Comparison of ENCODE assay signal across 20 cellular contexts in the genomic region with DNA sequence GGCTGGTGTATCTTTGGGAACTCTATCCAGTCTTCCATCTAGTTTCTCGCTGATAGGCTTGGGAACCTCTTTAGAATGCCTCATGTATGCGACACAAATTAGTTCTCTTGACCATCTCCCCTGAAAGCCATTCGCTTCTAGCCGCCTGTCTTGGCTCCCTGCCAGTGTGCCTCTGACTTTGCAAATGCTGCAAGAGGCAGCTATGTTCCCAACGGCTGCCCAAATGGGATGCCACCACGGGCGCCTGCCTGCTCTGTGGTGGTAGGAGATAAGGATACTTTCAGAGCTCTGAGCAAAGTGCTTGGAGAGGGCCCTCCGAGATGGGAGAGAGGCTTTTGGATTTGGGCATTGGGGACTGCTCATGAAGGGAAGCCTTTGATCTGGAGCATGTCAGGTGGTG.
A peak's percentile ranks its signal among the peaks of the same experiment; 100 is the strongest.
DNase-seq lines count a peak whose midpoint lies in the region; ATAC-seq and TF ChIP-seq lines count a peak whose summit lies in the region.
"Had no signal": no experiment of that assay in that cellular context is flagged by ENCODE, and none has a peak within 500 bp of the region (broad histone marks: within the 10 kb centered on the region; RNA-seq: fewer than 3 reads in every experiment).

No MANE protein-coding gene starts in this region.

- DNase-seq in NCI-H146 (lab: John Stamatoyannopoulos, UW) (peak; percentile 44), NCI-H146 treated with DMSO at 0.1 percent for 48 hours (lab: John Stamatoyannopoulos, UW; ENCODE audit: unreplicated experiment) (no peak), RPMI8226 (peak; percentile 38), left ventricle myocardium inferior (peak; percentile 76), tibial artery (peak in 1 of 2 donors; percentile 86), colonic mucosa (no peak)
- no peak for DNase-seq in activated T-cell treated with anti-CD3 and anti-CD28 coated beads, Interleukin-2, amount 50 U/mL, for 1 hour
- DNase-seq: activated CD4-positive, alpha-beta memory T cell treated with anti-CD3 and anti-CD28 coated beads, Interleukin-2, amount 10 ng/mL, durations not matched to agents 7 days and 5 days; activated naive CD8-positive, alpha-beta T cell treated with anti-CD3 and anti-CD28 coated beads, Interleukin-2, amount 10 ng/mL, durations not matched to agents 7 days and 5 days; CD4-positive, CD25-positive, alpha-beta regulatory T cell; effector memory CD8-positive, alpha-beta T cell; MV-4-11; NCI-H226; PC-3; upper lobe of left lung; WERI-Rb-1 had no signal

- no peak overlapping the region for H3K4me3 ChIP-seq in left ventricle myocardium inferior
- H3K4me3 ChIP-seq in tibial artery = no peak overlapping the region
- H3K4me3 ChIP-seq in colonic mucosa = no peak overlapping the region
- H3K4me3 ChIP-seq: breast epithelium, ovary, upper lobe of left lung had no signal

- intact Hi-C loops in left ventricle myocardium inferior (cut with micrococcal nuclease) = no loop called here
- intact Hi-C loops in tibial artery (cut with DNase I; ENCODE audit: low total_unique reads) = no loop called here
- intact Hi-C loops in colonic mucosa (cut with DNase I) = no loop called here

- no peak for ATAC-seq in GM18502 (IDR thresholded peaks at IDR 0.05; ENCODE audit: poor library complexity, unreplicated experiment)
- ATAC-seq: effector memory CD8-positive, alpha-beta T cell; PC-3; stimulated activated memory B cell treated with anti-CD40 and anti-IgM and Interleukin-4, amounts not matched to agents 10 μg/mL and 1 μg/mL and 100 μg/mL, for 72 hours had no signal

- H3K9me3 ChIP-seq in left ventricle myocardium inferior (replicated peaks) (peaks cover 9% of the 10 kb centered on the region), tibial artery (no peaks in the 10 kb centered on the region), colonic mucosa (no peaks in the 10 kb centered on the region)
- H3K9me3 ChIP-seq: breast epithelium, ovary, upper lobe of left lung had no signal

- H3K27me3 ChIP-seq in left ventricle myocardium inferior (ENCODE audit: low read depth) = no peaks in the 10 kb centered on the region
- H3K27me3 ChIP-seq in tibial artery = no peaks in the 10 kb centered on the region
- H3K27me3 ChIP-seq in colonic mucosa = no peaks in the 10 kb centered on the region
- H3K27me3 ChIP-seq: breast epithelium, ovary, upper lobe of left lung had no signal

- TF ChIP-seq CTCF in left ventricle myocardium inferior (IDR thresholded peaks at IDR 0.05; ENCODE audit: borderline replicate concordance) (no peak), tibial artery (IDR thresholded peaks at IDR 0.05) (no peak), colonic mucosa (IDR thresholded peaks at IDR 0.05) (no peak)

- H3K36me3 ChIP-seq in left ventricle myocardium inferior (no peaks in the 10 kb centered on the region), tibial artery (no peaks in the 10 kb centered on the region), colonic mucosa (no peaks in the 10 kb centered on the region)
- H3K36me3 ChIP-seq: breast epithelium, ovary, upper lobe of left lung, WERI-Rb-1 had no signal

- H3K4me1 ChIP-seq in left ventricle myocardium inferior (peaks cover 40% of the 10 kb centered on the region), tibial artery (peaks cover 3 to 28% (median 15%) of the 10 kb centered on the region in 4 donors), colonic mucosa (no peaks in the 10 kb centered on the region)
- H3K4me1 ChIP-seq: breast epithelium, upper lobe of left lung had no signal

- no peak overlapping the region for H3K9ac ChIP-seq in colonic mucosa (ENCODE audit: low read depth in 2 of 2, low read length in 2 of 2)

- H3K27ac ChIP-seq in left ventricle myocardium inferior (replicated peaks) = peak overlapping the region; percentile 81
- H3K27ac ChIP-seq in tibial artery = peak overlapping the region; percentile 71 to 78
- no peak overlapping the region for H3K27ac ChIP-seq in colonic mucosa
- H3K27ac ChIP-seq: breast epithelium, ovary, upper lobe of left lung, WERI-Rb-1 had no signal

Comparison
In these comparisons a context has a peak if more than half of its experiments do, and no peak if none do; other contexts are left out.
1. DNase-seq: peak in NCI-H146 (single experiment), RPMI8226 (single experiment) and left ventricle myocardium inferior (single experiment); none in NCI-H146 treated with DMSO at 0.1 percent for 48 hours (single experiment), colonic mucosa (single experiment) and activated T-cell treated with anti-CD3 and anti-CD28 coated beads, Interleukin-2, amount 50 U/mL, for 1 hour (single experiment).